Comparison of ENCODE assay signal across 1 cellular context in genomic region chr17:77445908-77446535, GRCh38.
TF ChIP-seq lines count a peak whose summit lies in the region.

No MANE protein-coding gene starts in this region.

TF ChIP-seq in SK-N-SH, 30 proteins besides CTCF, POLR2A, EP300 and RAD21 (continued from another document):
- TF ChIP-seq PBX3 (IDR thresholded peaks at IDR 0.05) (no peak), MAX (IDR thresholded peaks at IDR 0.05; ENCODE audit: low read depth) (no peak), ELF1 (IDR thresholded peaks at IDR 0.05) (no peak), GABPA (IDR thresholded peaks at IDR 0.05; ENCODE audit: low read depth) (no peak), YY1 (IDR thresholded peaks at IDR 0.05; ENCODE audit: low read depth) (no peak), MXI1 (IDR thresholded peaks at IDR 0.05; ENCODE audit: low read depth, low read length) (no peak), ZBTB33 (IDR thresholded peaks at IDR 0.05; ENCODE audit: borderline replicate concordance, low read depth) (no peak)
- TF ChIP-seq, protein P1, sequence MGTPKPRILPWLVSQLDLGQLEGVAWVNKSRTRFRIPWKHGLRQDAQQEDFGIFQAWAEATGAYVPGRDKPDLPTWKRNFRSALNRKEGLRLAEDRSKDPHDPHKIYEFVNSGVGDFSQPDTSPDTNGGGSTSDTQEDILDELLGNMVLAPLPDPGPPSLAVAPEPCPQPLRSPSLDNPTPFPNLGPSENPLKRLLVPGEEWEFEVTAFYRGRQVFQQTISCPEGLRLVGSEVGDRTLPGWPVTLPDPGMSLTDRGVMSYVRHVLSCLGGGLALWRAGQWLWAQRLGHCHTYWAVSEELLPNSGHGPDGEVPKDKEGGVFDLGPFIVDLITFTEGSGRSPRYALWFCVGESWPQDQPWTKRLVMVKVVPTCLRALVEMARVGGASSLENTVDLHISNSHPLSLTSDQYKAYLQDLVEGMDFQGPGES (IDR thresholded peaks at IDR 0.05; ENCODE audit: low read depth, low read length) = no peak
TF ChIP-seq in SK-N-SH: peak in this region for 0.
